In genomic region chr2:213137064-213137463, GRCh38 we compare ENCODE assay signal across 30 cellular contexts.
"Had no signal": no experiment of that assay in that cellular context is flagged by ENCODE, and none has a peak within 500 bp of the region (broad histone marks: within the 10 kb centered on the region; RNA-seq: fewer than 3 reads in every experiment).

No MANE protein-coding gene starts in this region.

- H3K27ac Mint-ChIP-seq: activated B cell treated with CpG ODN at 0.5 μM for 24 hours; activated naive CD8-positive, alpha-beta T cell; activated T-helper 17 cell treated with anti-CD3 and anti-CD28 coated beads, Interleukin-2, amount 50 U/mL, for 72 hours; endodermal cell had no signal

- H3K9me3 ChIP-seq: colonic mucosa, gastrocnemius medialis, heart left ventricle had no signal

- H3K4me1 Mint-ChIP-seq: activated CD8-positive, alpha-beta memory T cell treated with anti-CD3 and anti-CD28 coated beads, Interleukin-2, amount 10 ng/mL, durations not matched to agents 7 days and 5 days; activated T-helper 17 cell treated with anti-CD3 and anti-CD28 coated beads, Interleukin-2, amount 50 U/mL, for 72 hours; endodermal cell had no signal

- H3K9me3 Mint-ChIP-seq: activated B cell treated with CpG ODN at 0.5 μM for 24 hours; activated CD8-positive, alpha-beta T cell treated with anti-CD3 and anti-CD28 coated beads for 36 hours; activated T-helper 17 cell treated with anti-CD3 and anti-CD28 coated beads, Interleukin-2, amount 50 U/mL, for 72 hours; endodermal cell had no signal

- H3K4me3 ChIP-seq: colonic mucosa, gastrocnemius medialis, heart left ventricle had no signal

- H3K27me3 ChIP-seq: brain microvascular endothelial cell, colonic mucosa, gastrocnemius medialis, heart left ventricle had no signal

- DNase-seq: activated B cell treated with CpG ODN at 0.5 μM for 24 hours; activated CD4-positive, alpha-beta T cell treated with anti-CD3 and anti-CD28 coated beads for 48 hours; activated CD4-positive, alpha-beta T cell treated with anti-CD3 and anti-CD28 coated beads, Interleukin-2, amount 50 U/mL, for 1 hour; activated CD4-positive, alpha-beta T cell treated with anti-CD3 and anti-CD28 coated beads, Interleukin-2, amount 50 U/mL, for 48 hours; activated CD8-positive, alpha-beta memory T cell treated with anti-CD3 and anti-CD28 coated beads, Interleukin-2, amount 10 ng/mL, durations not matched to agents 7 days and 5 days; activated CD8-positive, alpha-beta memory T cell treated with anti-CD3 and anti-CD28 coated beads, Interleukin-2, amount 50 U/mL, for 4 hours; activated CD8-positive, alpha-beta T cell treated with anti-CD3 and anti-CD28 coated beads for 36 hours; activated effector memory CD4-positive, alpha-beta T cell treated with Interleukin-2 at 50 U/mL for 16 hours; activated gamma-delta T cell treated with Interleukin-2 at 50 U/mL for 16 hours; activated naive CD4-positive, alpha-beta T cell treated with anti-CD3 and anti-CD28 coated beads, Interleukin-2, amount 50 U/mL, for 16 hours; activated naive CD4-positive, alpha-beta T cell treated with Interleukin-2 at 50 U/mL for 16 hours; activated T-cell treated with anti-CD3 and anti-CD28 coated beads, Interleukin-2, amount 50 U/mL, for 1 hour; amniotic stem cell; anterior cingulate cortex; brain microvascular endothelial cell; caudate nucleus; cerebellar nuclear complex; colonic mucosa; effector CD8-positive, alpha-beta T cell; endodermal cell; foreskin fibroblast; gastrocnemius medialis; glutamatergic neuron; heart left ventricle; T-helper 2 cell; WERI-Rb-1 had no signal

- H3K36me3 Mint-ChIP-seq: activated naive CD8-positive, alpha-beta T cell had no signal

- H3K27ac ChIP-seq: brain microvascular endothelial cell, colonic mucosa, gastrocnemius medialis, heart left ventricle, WERI-Rb-1 had no signal

- H3K27me3 Mint-ChIP-seq: activated B cell treated with CpG ODN at 0.5 μM for 24 hours; activated CD8-positive, alpha-beta T cell treated with anti-CD3 and anti-CD28 coated beads for 36 hours had no signal

- ATAC-seq: activated CD8-positive, alpha-beta memory T cell treated with anti-CD3 and anti-CD28 coated beads, Interleukin-2, amount 10 ng/mL, durations not matched to agents 7 days and 5 days; activated CD8-positive, alpha-beta T cell treated with anti-CD3 and anti-CD28 coated beads for 36 hours; activated T-helper 17 cell treated with anti-CD3 and anti-CD28 coated beads, Interleukin-2, amount 50 U/mL, for 72 hours; esophagus mucosa; gastrocnemius medialis; heart left ventricle had no signal

- H3K4me1 ChIP-seq: colonic mucosa, heart left ventricle had no signal

- FAIRE-seq: astrocyte had no signal

- H3K4me3 Mint-ChIP-seq: activated B cell treated with CpG ODN at 0.5 μM for 24 hours; activated CD8-positive, alpha-beta memory T cell treated with anti-CD3 and anti-CD28 coated beads, Interleukin-2, amount 10 ng/mL, durations not matched to agents 7 days and 5 days; activated CD8-positive, alpha-beta T cell treated with anti-CD3 and anti-CD28 coated beads for 36 hours; activated naive CD8-positive, alpha-beta T cell; activated T-helper 17 cell treated with anti-CD3 and anti-CD28 coated beads, Interleukin-2, amount 50 U/mL, for 72 hours; endodermal cell had no signal

- H3K36me3 ChIP-seq: brain microvascular endothelial cell, colonic mucosa, gastrocnemius medialis, heart left ventricle, WERI-Rb-1 had no signal
